21 cellular contexts compared by ENCODE assay signal in the genomic region with DNA sequence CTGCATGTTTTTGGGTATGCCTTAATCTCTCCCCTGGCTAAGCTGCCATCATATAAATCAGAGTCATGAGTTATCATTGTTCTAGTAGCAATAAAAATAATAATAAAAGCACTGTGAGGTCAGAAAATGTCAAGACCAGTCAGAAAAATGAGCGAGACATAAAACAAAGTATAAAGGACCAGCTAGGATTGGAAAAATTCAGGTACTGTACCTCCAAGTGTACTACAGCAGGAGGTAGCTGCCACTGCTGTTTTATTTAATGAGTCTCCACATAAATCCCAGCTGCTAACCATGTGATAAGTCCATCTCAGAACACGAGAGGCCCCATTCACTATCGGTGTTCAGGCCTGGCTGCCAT.
"Had no signal": no experiment of that assay in that cellular context is flagged by ENCODE, and none has a peak within 500 bp of the region (broad histone marks: within the 10 kb centered on the region; RNA-seq: fewer than 3 reads in every experiment).

No MANE protein-coding gene starts in this region.

- H3K4me3 Mint-ChIP-seq: immature natural killer cell, memory B cell, naive B cell, neural crest cell had no signal

- H3K4me1 Mint-ChIP-seq: immature natural killer cell, naive B cell, neural crest cell had no signal

- H3K4me3 ChIP-seq: adrenal gland, breast epithelium, esophagus squamous epithelium, mucosa of descending colon, tibial artery had no signal

- H3K36me3 ChIP-seq: adrenal gland, breast epithelium, esophagus squamous epithelium, tibial artery had no signal

- H3K27me3 Mint-ChIP-seq: memory B cell, naive B cell had no signal

- H3K27ac ChIP-seq: adrenal gland, breast epithelium, esophagus squamous epithelium had no signal

- H3K27ac Mint-ChIP-seq: activated naive CD4-positive, alpha-beta T cell treated with anti-CD3 and anti-CD28 coated beads, Interleukin-2, amount 50 U/mL, for 72 hours; immature natural killer cell; memory B cell; progenitor cell of endocrine pancreas had no signal

- H3K9me3 ChIP-seq: adrenal gland, breast epithelium, esophagus squamous epithelium, mucosa of descending colon, tibial artery had no signal

- DNase-seq: activated CD4-positive, alpha-beta T cell treated with anti-CD3 and anti-CD28 coated beads, Interleukin-2, amount 50 U/mL, for 1 hour; activated CD8-positive, alpha-beta memory T cell treated with anti-CD3 and anti-CD28 coated beads for 24 hours; activated CD8-positive, alpha-beta memory T cell treated with anti-CD3 and anti-CD28 coated beads, Interleukin-2, amount 50 U/mL, for 48 hours; activated gamma-delta T cell treated with Interleukin-2 at 50 U/mL for 16 hours; adrenal gland; cerebellar nuclear complex; cortex of kidney; esophagus squamous epithelium; immature natural killer cell; kidney glomerular epithelial cell; left ventricle myocardium superior; mucosa of descending colon; naive B cell; stimulated activated naive CD8-positive, alpha-beta T cell treated with anti-CD3 and anti-CD28 coated beads, Interleukin-15, Interleukin-2, amounts not matched to agents 100 U/mL and 50 U/mL, for 24 hours; substantia nigra; tibial artery had no signal

- H3K27me3 ChIP-seq: adrenal gland, breast epithelium, esophagus squamous epithelium, tibial artery had no signal

- H3K4me1 ChIP-seq: breast epithelium had no signal

- ATAC-seq: mucosa of descending colon had no signal

- H3K9me3 Mint-ChIP-seq: activated naive CD4-positive, alpha-beta T cell treated with anti-CD3 and anti-CD28 coated beads, Interleukin-2, amount 50 U/mL, for 72 hours; immature natural killer cell; memory B cell; neural crest cell had no signal
